Comparison of ENCODE assay signal across 23 cellular contexts in the genomic region with DNA sequence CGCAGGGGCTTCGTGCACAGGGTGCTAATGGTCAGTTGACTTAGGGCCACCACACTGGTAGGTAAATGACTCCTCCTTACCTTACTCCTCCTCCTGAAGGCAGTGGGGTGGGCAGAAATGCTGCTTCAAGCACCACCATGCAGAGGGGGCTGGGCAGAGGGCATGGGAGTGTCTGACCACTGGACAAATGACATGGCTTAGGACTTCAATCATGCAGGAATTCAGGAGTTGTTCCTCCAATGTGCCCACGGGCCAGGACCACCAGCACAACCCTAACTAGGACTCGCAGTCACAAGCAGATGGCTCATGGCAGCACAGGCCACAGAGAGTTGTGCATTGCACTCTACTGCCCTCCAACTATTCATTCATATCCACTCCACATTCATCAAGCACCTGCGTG.
"Had no signal": no experiment of that assay in that cellular context is flagged by ENCODE, and none has a peak within 500 bp of the region (broad histone marks: within the 10 kb centered on the region; RNA-seq: fewer than 3 reads in every experiment).

No MANE protein-coding gene starts in this region.

- H2AFZ ChIP-seq: hepatocyte had no signal

- H3K36me3 ChIP-seq: esophagus muscularis mucosa, gastroesophageal sphincter, left lung, lower lobe of right lung had no signal

- FAIRE-seq: colon, endothelial cell of umbilical vein, frontal cortex, keratinocyte had no signal

- H3K27me3 ChIP-seq: dorsolateral prefrontal cortex, esophagus muscularis mucosa, gastroesophageal sphincter, hepatocyte, left lung had no signal

- DNase-seq: dermis blood vessel endothelial cell; dorsolateral prefrontal cortex; effector CD4-positive, alpha-beta T cell; effector memory CD4-positive, alpha-beta T cell; foreskin keratinocyte; head of caudate nucleus; hypothalamus; immature natural killer cell; left cardiac atrium; left lung; left ventricle myocardium superior; lower lobe of right lung; mesenchymal stem cell; mucosa of descending colon had no signal

- H3K36me3 Mint-ChIP-seq: immature natural killer cell, mesothelial cell of epicardium had no signal

- H3K9me3 Mint-ChIP-seq: immature natural killer cell, mesothelial cell of epicardium had no signal

- H3K4me1 Mint-ChIP-seq: immature natural killer cell, mesothelial cell of epicardium had no signal

- H3K4me3 Mint-ChIP-seq: immature natural killer cell, mesothelial cell of epicardium had no signal

- H3K4me1 ChIP-seq: foreskin keratinocyte had no signal

- H3K9me3 ChIP-seq: esophagus muscularis mucosa, gastroesophageal sphincter, left lung, lower lobe of right lung, mucosa of descending colon had no signal

- H3K27ac Mint-ChIP-seq: immature natural killer cell, mesothelial cell of epicardium had no signal

- H3K27ac ChIP-seq: coronary artery, esophagus muscularis mucosa, foreskin keratinocyte, hepatocyte, left lung, lower lobe of right lung had no signal

- H3K4me2 ChIP-seq: hepatocyte had no signal

- H3K4me3 ChIP-seq: coronary artery, dorsolateral prefrontal cortex, esophagus muscularis mucosa, gastroesophageal sphincter, hepatocyte, left lung, lower lobe of right lung, mucosa of descending colon had no signal
